In the genomic region with DNA sequence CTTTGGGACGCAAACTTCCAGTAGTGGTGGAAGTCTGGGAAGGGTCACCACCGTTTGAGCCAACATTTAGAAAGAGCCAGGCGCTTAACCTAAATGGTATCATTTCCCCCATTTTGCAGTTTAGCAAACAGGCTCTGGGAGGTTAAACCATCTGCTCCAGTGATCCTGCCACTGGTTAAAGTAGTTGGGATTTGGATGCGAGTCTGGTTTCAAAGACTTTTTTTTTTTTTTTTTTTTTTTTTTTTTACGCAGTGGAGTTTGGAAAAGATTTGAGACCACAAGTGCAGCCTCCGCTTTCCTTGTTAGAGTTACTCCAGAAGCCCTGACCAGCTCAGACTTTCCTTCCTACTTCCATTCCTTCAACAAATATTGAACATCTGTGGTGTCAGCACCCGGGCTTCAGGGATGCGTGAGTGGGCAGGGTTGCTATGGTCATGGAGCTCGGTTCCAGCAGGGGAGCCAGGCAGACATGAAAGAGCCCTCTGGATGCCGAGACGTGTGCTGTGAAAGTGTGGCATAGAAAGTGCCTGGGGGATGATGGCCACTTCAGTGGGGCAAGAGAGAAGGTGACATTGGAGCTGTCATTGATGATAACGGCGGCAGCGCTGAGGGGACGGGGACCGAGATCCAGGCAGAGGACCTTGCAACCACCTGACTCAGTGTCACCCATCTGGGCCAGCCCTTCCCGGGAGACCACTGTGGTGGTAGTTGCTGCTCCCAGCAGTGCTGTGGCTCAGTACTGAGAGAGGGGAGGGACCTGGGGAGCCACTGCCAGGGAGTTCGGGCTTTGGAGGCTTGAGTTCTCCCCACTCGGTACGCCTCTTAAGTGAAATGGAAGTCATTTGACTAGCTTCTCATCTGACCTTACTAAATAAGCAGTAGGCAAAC, we compare ENCODE assay signal across 8 cellular contexts. TPM values are rescaled to one million over a fixed set of nuclear protein-coding genes. Genes with fewer than 3 reads are reported as not detected.
DNase-seq lines count a peak whose midpoint lies in the region; ATAC-seq and TF ChIP-seq lines count a peak whose summit lies in the region.

No MANE protein-coding gene starts in this region.

- BruUV-seq in PC-9 (replicated peaks; lab: Mats Ljungman, UMichigan): no TSS peak

- H3K36me3 Mint-ChIP-seq in memory B cell: no peaks in the 10 kb centered on the region

- H3K27ac Mint-ChIP-seq in memory B cell: peak overlapping the region; percentile 100

- H3K27me3 Mint-ChIP-seq in memory B cell: peaks cover 3% of the 10 kb centered on the region

- peaks cover 8% of the 10 kb centered on the region; the same call in 1 of the 2 replicates for H3F3A ChIP-seq in PC-9 (ENCODE audit: insufficient read depth, low read depth)

- peak overlapping the region; percentile 99 for H2AFZ ChIP-seq in PC-9

- H3K4me3 ChIP-seq in GM12875 (ENCODE audit: low read depth, low read length) (peak overlapping the region; percentile 68), PC-9 (peak overlapping the region; percentile 69), tibial artery (peak overlapping the region; percentile 89 to 98)

- H3K27ac ChIP-seq in PC-9: no peak overlapping the region
- H3K27ac ChIP-seq in tibial artery: peak overlapping the region; percentile 94 to 98

- ATAC-seq in memory B cell (ENCODE audit: low read depth) (no peak), GM21619 (IDR thresholded peaks at IDR 0.05; ENCODE audit: unreplicated experiment) (no peak)

- H3K36me3 ChIP-seq in PC-9 (ENCODE audit: low read depth): no peaks in the 10 kb centered on the region
- no peaks in the 10 kb centered on the region for H3K36me3 ChIP-seq in tibial artery

- no peaks in the 10 kb centered on the region for H3K9me2 ChIP-seq in PC-9 (ENCODE audit: insufficient read depth)

- H3K27me3 ChIP-seq in PC-9 (ENCODE audit: insufficient read depth, low read depth) (no peaks in the 10 kb centered on the region), tibial artery (no peaks in the 10 kb centered on the region)

- no peaks in the 10 kb centered on the region for H3K79me2 ChIP-seq in PC-9 (ENCODE audit: low read depth)

- TF ChIP-seq CTCF in GM12875 (IDR thresholded peaks at IDR 0.05; ENCODE audit: borderline replicate concordance, insufficient read depth, low read depth, low read length): no peak
- TF ChIP-seq CTCF in PC-9 (conservative IDR thresholded peaks at IDR 0.05): no peak
- TF ChIP-seq CTCF in tibial artery (IDR thresholded peaks at IDR 0.05): no peak

- H3K4me2 ChIP-seq in PC-9: peak overlapping the region; percentile 88

- POLR2A ChIA-PET in PC-9 (lab: Charles Lee; ENCODE audit: unreplicated experiment): interaction anchor here (0.6 to 0.7 kb wide), 2 partner anchors 23 to 412 kb away, joined by 7 to 8 read pairs; no protein-coding TSS in a partner anchor

- peaks cover 13% of the 10 kb centered on the region for H3K4me1 Mint-ChIP-seq in memory B cell

- H3K4me1 ChIP-seq in PC-9 (replicated peaks; ENCODE audit: insufficient read depth) (peaks cover 10% of the 10 kb centered on the region), tibial artery (peaks cover 0 to 28% (median 15%) of the 10 kb centered on the region in 4 donors)

- no peaks in the 10 kb centered on the region for H3K9me3 ChIP-seq in PC-9 (ENCODE audit: insufficient read depth, low read depth)
- H3K9me3 ChIP-seq in tibial artery: no peaks in the 10 kb centered on the region

- no peaks in the 10 kb centered on the region for H4K20me1 ChIP-seq in PC-9 (ENCODE audit: insufficient read depth)

- peak overlapping the region; percentile 98 for H3K4me3 Mint-ChIP-seq in memory B cell

- peak; percentile 70 for DNase-seq in AG08395 (ENCODE audit: low spot score)
- DNase-seq in PC-9: no peak
- peak; percentile 47 for DNase-seq in dermis blood vessel endothelial cell
- DNase-seq in memory B cell (ENCODE audit: low spot score in 2 of 2): peak in 1 of 2 donors; percentile 37
- DNase-seq in tibial artery: peak; percentile 42 to 78
- no peak for DNase-seq in NCI-H2227 (lab: John Stamatoyannopoulos, UW; ENCODE audit: unreplicated experiment)

- H3K9me3 Mint-ChIP-seq in memory B cell: no peaks in the 10 kb centered on the region

- CTCF ChIA-PET in PC-9 (lab: Charles Lee): no interaction called here

- intact Hi-C loops in PC-9 (cut with micrococcal nuclease; ENCODE audit: unreplicated experiment): loop anchor here (1.0 kb wide), 1 partner anchor 314 kb away; no protein-coding TSS in a partner anchor
- intact Hi-C loops in tibial artery (cut with DNase I; ENCODE audit: low total_unique reads): no loop called here

RNA-seq across cellular contexts. Expression of gene RNU6-1, which starts 1.1 kb away (rescaled TPM):
- total RNA-seq in PC-9 (2021) (not detected in 2 replicates), dermis blood vessel endothelial cell (not detected in 2 replicates)

RNA-seq across cellular contexts. Expression of gene SKOR1, which starts 15.7 kb away (rescaled TPM):
- total RNA-seq in PC-9 (2021) (0.13 and 0.40 TPM in 2 replicates), dermis blood vessel endothelial cell (0.05 TPM in 1 of 2 replicates, not detected in the other)

Comparison
In these comparisons a context has a peak if more than half of its experiments do, and no peak if none do; other contexts are left out.
1. DNase-seq: peak in AG08395 (single experiment), dermis blood vessel endothelial cell (single experiment) and tibial artery (2 of 2); none in PC-9 (0 of 2) and NCI-H2227 (single experiment).
2. Peak in every context shown above with its lines, with median percentiles within 50 percentile points of each other: H3K4me3 ChIP-seq.